1 cellular context compared by ENCODE assay signal in the genomic region with DNA sequence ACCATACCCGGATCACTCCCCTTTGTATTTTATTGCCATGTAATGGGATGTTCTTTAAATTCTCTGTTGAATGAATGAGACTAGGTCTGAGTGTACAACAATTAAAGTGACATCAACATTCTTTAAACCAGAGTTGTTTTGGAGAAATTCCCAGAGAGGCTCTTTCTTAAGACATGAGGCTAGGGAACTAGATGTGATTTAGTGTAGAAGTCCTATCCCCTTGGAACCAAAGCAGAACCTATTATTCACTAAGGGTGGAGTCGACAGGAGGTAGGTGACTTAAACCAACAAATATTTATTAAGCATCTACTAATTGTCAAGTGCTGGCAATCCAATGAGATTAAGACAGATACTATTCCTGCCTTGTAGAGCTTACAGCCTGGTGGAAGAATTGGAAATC.
TF ChIP-seq lines count a peak whose summit lies in the region.

No MANE protein-coding gene starts in this region.

TF ChIP-seq in H1, 55 proteins besides CTCF, POLR2A, EP300 and RAD21:
- TF ChIP-seq RBBP5 (IDR thresholded peaks at IDR 0.05; ENCODE audit: borderline replicate concordance, low read depth, low read length) (no peak), TBP (IDR thresholded peaks at IDR 0.05; ENCODE audit: low read depth, low read length) (no peak), CHD2 (IDR thresholded peaks at IDR 0.05; ENCODE audit: low read length) (no peak), TCF12 (IDR thresholded peaks at IDR 0.05; ENCODE audit: low read depth, low read length) (no peak), CBX5 (IDR thresholded peaks at IDR 0.05; ENCODE audit: low read depth, low read length) (no peak), ATF3 (IDR thresholded peaks at IDR 0.05; ENCODE audit: insufficient read depth, low read depth, low read length) (no peak), SIRT6 (IDR thresholded peaks at IDR 0.05; ENCODE audit: low read length) (no peak)
TF ChIP-seq in H1: peak in this region for 0.
